Comparison of ENCODE assay signal across 8 cellular contexts in the genomic region with DNA sequence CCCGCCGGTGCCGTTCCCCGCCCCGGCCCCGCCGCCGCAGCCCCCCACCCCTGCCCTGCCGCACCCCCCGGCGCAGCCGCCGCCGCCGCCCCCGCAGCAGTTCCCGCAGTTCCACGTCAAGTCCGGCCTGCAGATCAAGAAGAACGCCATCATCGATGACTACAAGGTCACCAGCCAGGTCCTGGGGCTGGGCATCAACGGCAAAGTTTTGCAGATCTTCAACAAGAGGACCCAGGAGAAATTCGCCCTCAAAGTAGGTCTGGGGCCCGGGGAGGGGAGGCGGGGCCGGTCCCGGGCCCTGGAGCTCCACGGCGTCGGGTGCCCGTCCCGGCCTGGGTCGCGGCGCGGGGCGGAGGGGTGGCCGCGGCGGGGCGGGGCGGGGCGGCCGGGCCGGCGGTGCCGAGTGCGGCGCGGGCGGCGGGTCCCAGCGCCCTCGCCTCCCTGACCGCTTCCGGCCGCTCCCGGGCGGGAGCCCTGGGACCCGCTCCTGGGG. TPM values are rescaled to one million over a fixed set of nuclear protein-coding genes. Genes with fewer than 3 reads are reported as not detected.
A peak's percentile ranks its signal among the peaks of the same experiment; 100 is the strongest.
DNase-seq lines count a peak whose midpoint lies in the region; ATAC-seq and TF ChIP-seq lines count a peak whose summit lies in the region.

No MANE protein-coding gene starts in this region.

- H3K4me3 ChIP-seq in SJCRH30, result peak overlapping the region; percentile 85
- peak overlapping the region; percentile 91 for H3K4me3 ChIP-seq in kidney epithelial cell (ENCODE audit: low read depth, low read length)

- H3K27ac ChIP-seq in SJCRH30, result peak overlapping the region; percentile 95

- intact Hi-C loops in MCF 10A (cut with micrococcal nuclease), result no loop called here

- POLR2A ChIA-PET in HEK293T (lab: Yijun Ruan, JAX) (interaction anchor here (1.0 kb wide), 2 partner anchors 9 to 69 kb away, joined by 3 read pairs; no protein-coding TSS in a partner anchor), MCF 10A (lab: Yijun Ruan, JAX) (interaction anchor here (0.5 to 12.6 kb wide), 13 partner anchors 11 to 1517 kb away, joined by 3 to 229 read pairs (median 7); a partner anchor contains a TSS)

- no TSS peak for BruUV-seq in MCF 10A (replicated peaks; lab: Mats Ljungman, UMichigan)

- no peaks in the 10 kb centered on the region for H3K27me3 Mint-ChIP-seq in MCF 10A (ENCODE audit: insufficient read depth, unreplicated experiment)

- H3K27ac Mint-ChIP-seq in MCF 10A (ENCODE audit: low read depth, unreplicated experiment), result peak overlapping the region; percentile 97

- no peaks in the 10 kb centered on the region for H3K9me3 ChIP-seq in SJCRH30 (replicated peaks)

- H3K9me3 Mint-ChIP-seq in MCF 10A (ENCODE audit: unreplicated experiment), result no peaks in the 10 kb centered on the region

- peaks cover 52% of the 10 kb centered on the region for H3K4me1 Mint-ChIP-seq in MCF 10A (ENCODE audit: insufficient read depth, unreplicated experiment)

- peaks cover 7% of the 10 kb centered on the region for H3K36me3 Mint-ChIP-seq in MCF 10A (ENCODE audit: insufficient read depth, unreplicated experiment)

- TF ChIP-seq CTCF in MCF 10A (IDR thresholded peaks at IDR 0.05; ENCODE audit: unreplicated experiment) (no peak), kidney epithelial cell (IDR thresholded peaks at IDR 0.05; ENCODE audit: insufficient read depth, low read length, poor library complexity, severe bottlenecking) (no peak)

- peaks cover 27% of the 10 kb centered on the region for H3K4me1 ChIP-seq in SJCRH30

- H3K4me3 Mint-ChIP-seq in MCF 10A (ENCODE audit: unreplicated experiment), result peak overlapping the region; percentile 93

- CTCF ChIA-PET in HEK293T (lab: Yijun Ruan, JAX) (interaction anchor here (0.6 kb wide), 1 partner anchor 210 kb away, joined by 3 read pairs; no protein-coding TSS in a partner anchor), MCF 10A (lab: Yijun Ruan, JAX) (interaction anchor here (3.5 to 7.2 kb wide), 2 partner anchors 21 to 51 kb away, joined by 33 to 46 read pairs; a partner anchor contains a TSS)

- H3K36me3 ChIP-seq in SJCRH30 (no peaks in the 10 kb centered on the region), kidney epithelial cell (ENCODE audit: control insufficient read depth, insufficient read depth, low read length) (no peaks in the 10 kb centered on the region)

- DNase-seq in ELR (ENCODE audit: low read depth) (peak; percentile 57), HEK293T (ENCODE audit: extremely low spot score) (peak; percentile 67), SJCRH30 (peak in 1 of 2 experiments; percentile 43), MCF 10A (ENCODE audit: unreplicated experiment) (peak; percentile 44), kidney epithelial cell (ENCODE audit: low read depth) (no peak), Ammon's horn (ENCODE audit: low spot score) (no peak)
- DNase-seq in stimulated activated CD4-positive, alpha-beta T cell treated with anti-CD3 and anti-CD28 coated beads, Interleukin-4, amount 100 ng/mL, for 24 hours, result peak; percentile 42

- H3K27me3 ChIP-seq in SJCRH30, result no peaks in the 10 kb centered on the region
- H3K27me3 ChIP-seq in kidney epithelial cell (ENCODE audit: control insufficient read depth, insufficient read depth, low read length), result peaks cover 8% of the 10 kb centered on the region

- no peak for ATAC-seq in GM18858 (IDR thresholded peaks at IDR 0.05; ENCODE audit: unreplicated experiment)

TF ChIP-seq in HEK293T, 16 proteins besides CTCF, POLR2A, EP300 and RAD21:
- no peak for TF ChIP-seq LEF1 (IDR thresholded peaks at IDR 0.05; ENCODE audit: borderline replicate concordance)
- TF ChIP-seq BHLHE40 (IDR thresholded peaks at IDR 0.05; ENCODE audit: borderline replicate concordance), result no peak
- no peak for TF ChIP-seq FOXA1 (IDR thresholded peaks at IDR 0.05)
- TF ChIP-seq NFRKB (IDR thresholded peaks at IDR 0.05), result no peak
- no peak for TF ChIP-seq SP1 (IDR thresholded peaks at IDR 0.05)
- TF ChIP-seq, protein P1, sequence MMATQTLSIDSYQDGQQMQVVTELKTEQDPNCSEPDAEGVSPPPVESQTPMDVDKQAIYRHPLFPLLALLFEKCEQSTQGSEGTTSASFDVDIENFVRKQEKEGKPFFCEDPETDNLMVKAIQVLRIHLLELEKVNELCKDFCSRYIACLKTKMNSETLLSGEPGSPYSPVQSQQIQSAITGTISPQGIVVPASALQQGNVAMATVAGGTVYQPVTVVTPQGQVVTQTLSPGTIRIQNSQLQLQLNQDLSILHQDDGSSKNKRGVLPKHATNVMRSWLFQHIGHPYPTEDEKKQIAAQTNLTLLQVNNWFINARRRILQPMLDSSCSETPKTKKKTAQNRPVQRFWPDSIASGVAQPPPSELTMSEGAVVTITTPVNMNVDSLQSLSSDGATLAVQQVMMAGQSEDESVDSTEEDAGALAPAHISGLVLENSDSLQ (IDR thresholded peaks at IDR 0.05), result no peak
- TF ChIP-seq FOXM1 (IDR thresholded peaks at IDR 0.05; ENCODE audit: borderline replicate concordance), result no peak
- TF ChIP-seq SUZ12 (IDR thresholded peaks at IDR 0.05), result no peak
- TF ChIP-seq CTBP1 (IDR thresholded peaks at IDR 0.05; ENCODE audit: borderline replicate concordance), result no peak
- TF ChIP-seq TARDBP (IDR thresholded peaks at IDR 0.05), result no peak

RNA-seq across cellular contexts. Expression of a gene that starts 0.6 kb away (rescaled TPM):
- 64.4 and 67.6 TPM in 2 replicates for total RNA-seq in SJCRH30 (2014; rRNA removed; shearing (Covaris generic))
- 142 and 178 TPM in 2 replicates for total RNA-seq in MCF 10A (2022)
- total RNA-seq in kidney epithelial cell, result 64.0 and 76.3 TPM in 2 replicates

RNA-seq across cellular contexts. Expression of a gene that starts 50.0 kb away (rescaled TPM):
- total RNA-seq in SJCRH30 (2014; rRNA removed; shearing (Covaris generic)), result 12.7 and 14.4 TPM in 2 replicates
- total RNA-seq in MCF 10A (2022) (45.4 and 58.5 TPM in 2 replicates), kidney epithelial cell (14.8 and 17.9 TPM in 2 replicates)

Comparison
In these comparisons a context has a peak if more than half of its experiments do, and no peak if none do; other contexts are left out.
1. DNase-seq: peak in ELR (single experiment), HEK293T (single experiment), MCF 10A (single experiment) and stimulated activated CD4-positive, alpha-beta T cell treated with anti-CD3 and anti-CD28 coated beads, Interleukin-4, amount 100 ng/mL, for 24 hours (single experiment); none in kidney epithelial cell (single experiment) and Ammon's horn (single experiment).